Comparison of ENCODE assay signal across 8 cellular contexts in the genomic region with DNA sequence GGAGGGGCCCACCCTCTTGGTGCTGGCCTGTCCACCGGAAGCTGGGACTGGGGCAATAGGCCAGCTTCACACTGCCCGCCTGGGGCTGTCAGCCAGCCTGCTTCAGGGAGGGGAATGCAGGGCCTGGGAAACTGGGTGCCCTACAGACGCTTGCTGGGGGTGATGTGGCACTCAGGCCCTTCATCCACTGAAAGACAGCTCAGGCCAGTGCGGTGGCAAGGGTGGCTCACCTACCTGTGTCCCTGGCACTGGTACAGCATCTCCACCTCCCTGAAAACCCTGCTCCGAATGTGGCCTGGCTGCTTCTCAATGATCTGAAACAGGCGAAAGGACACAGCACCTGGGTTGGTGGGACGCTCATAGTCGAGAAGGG. TPM values are rescaled to one million over a fixed set of nuclear protein-coding genes. Genes with fewer than 3 reads are reported as not detected.
DNase-seq lines count a peak whose midpoint lies in the region; ATAC-seq and TF ChIP-seq lines count a peak whose summit lies in the region.

No MANE protein-coding gene starts in this region.

- TF ChIP-seq POLR2A in HCT116 (IDR thresholded peaks at IDR 0.05; ENCODE audit: borderline replicate concordance, extremely low read depth, insufficient read depth, insufficient read length), result no peak

- peak overlapping the region; percentile 76 for H3K4me2 ChIP-seq in HCT116 (ENCODE audit: low read length)

- BruUV-seq in HCT116 (replicated peaks; lab: Mats Ljungman, UMichigan), result no TSS peak

- intact Hi-C loops in HCT116 (cut with micrococcal nuclease), result no loop called here

- H2AFZ ChIP-seq in HCT116 (ENCODE audit: low read depth, low read length, poor library complexity, severe bottlenecking), result no peak overlapping the region

- H3K79me2 ChIP-seq in HCT116 (ENCODE audit: insufficient read depth, low read length), result peaks cover 36% of the 10 kb centered on the region; the same call in 1 of the 2 replicates

- ATAC-seq in HCT116, result no peak
- ATAC-seq in activated T-cell treated with anti-CD3 and anti-CD28 coated beads, Interleukin-2, amount 50 U/mL, for 72 hours (replicated peaks in 1 of 2), result no peak
- no peak for ATAC-seq in stimulated activated memory B cell treated with anti-CD40 and anti-IgM and Interleukin-4, amounts not matched to agents 10 μg/mL and 1 μg/mL and 100 μg/mL, for 72 hours
- no peak for ATAC-seq in GM19452 (IDR thresholded peaks at IDR 0.05; ENCODE audit: unreplicated experiment)
- ATAC-seq in GM18873 (IDR thresholded peaks at IDR 0.05; ENCODE audit: low FRiP score, unreplicated experiment), result no peak

- H4K20me1 ChIP-seq in HCT116 (ENCODE audit: insufficient read depth), result peaks cover 5% of the 10 kb centered on the region; the same call in 1 of the 2 replicates

- H3K4me1 Mint-ChIP-seq in activated T-cell treated with anti-CD3 and anti-CD28 coated beads, Interleukin-2, amount 50 U/mL, for 72 hours (ENCODE audit: low read depth), result peaks cover 31% of the 10 kb centered on the region
- H3K4me1 Mint-ChIP-seq in stimulated activated memory B cell treated with anti-CD40 and anti-IgM and Interleukin-4, amounts not matched to agents 10 μg/mL and 1 μg/mL and 100 μg/mL, for 72 hours, result peaks cover 89% of the 10 kb centered on the region

- no peak overlapping the region for H3K4me3 ChIP-seq in HCT116 (replicated peaks in 1 of 2; ENCODE audit: low read depth in 1 of 2, low read length in 2 of 2)

- peak overlapping the region; percentile 69; the same call in 1 of the 2 replicates for H3K9ac ChIP-seq in HCT116 (ENCODE audit: low read length)

- H3K27me3 ChIP-seq in HCT116 (ENCODE audit: insufficient read depth, low read length), result no peaks in the 10 kb centered on the region

- TF ChIP-seq CTCF in HCT116 (IDR thresholded peaks at IDR 0.05 in 2 of 3, conservative IDR thresholded peaks at IDR 0.05 in 1 of 3; ENCODE audit: borderline replicate concordance in 1 of 3, insufficient read depth in 1 of 3, low read depth in 2 of 3, low read length in 2 of 3), result no peak

- peaks cover 0 to 6% of the 10 kb centered on the region in 2 donors for H3K36me3 Mint-ChIP-seq in activated T-cell treated with anti-CD3 and anti-CD28 coated beads, Interleukin-2, amount 50 U/mL, for 72 hours (ENCODE audit: insufficient read depth in 2 of 2)
- peaks cover 64% of the 10 kb centered on the region for H3K36me3 Mint-ChIP-seq in stimulated activated memory B cell treated with anti-CD40 and anti-IgM and Interleukin-4, amounts not matched to agents 10 μg/mL and 1 μg/mL and 100 μg/mL, for 72 hours

- RAD21 ChIA-PET in HCT116 (lab: Charles Lee; ENCODE audit: low non-redundant PET in 1 of 2, low total read pairs in 2 of 2, uncharacterized antibody in 2 of 2, unreplicated experiment in 2 of 2), result no interaction called here

- H3K27ac ChIP-seq in HCT116 (ENCODE audit: low read depth, low read length), result peak overlapping the region; percentile 83; the same call in 1 of the 2 replicates

- no peaks in the 10 kb centered on the region for H3K9me3 Mint-ChIP-seq in activated T-cell treated with anti-CD3 and anti-CD28 coated beads, Interleukin-2, amount 50 U/mL, for 72 hours
- no peaks in the 10 kb centered on the region for H3K9me3 Mint-ChIP-seq in stimulated activated memory B cell treated with anti-CD40 and anti-IgM and Interleukin-4, amounts not matched to agents 10 μg/mL and 1 μg/mL and 100 μg/mL, for 72 hours

- H3K4me1 ChIP-seq in HCT116 (ENCODE audit: control insufficient read depth in 1 of 2, insufficient read depth in 2 of 2, low read length in 2 of 2), result peaks cover 36 to 67% of the 10 kb centered on the region in 2 experiments

- H3K9me2 ChIP-seq in HCT116 (ENCODE audit: insufficient read depth), result no peaks in the 10 kb centered on the region

- POLR2A ChIA-PET in HCT116 (lab: Charles Lee), result interaction anchor here (1.5 to 4.2 kb wide), 2 partner anchors 10 to 13 kb away, joined by 6 to 39 read pairs; no protein-coding TSS in a partner anchor

- peak overlapping the region; percentile 42 for H3K27ac Mint-ChIP-seq in activated T-cell treated with anti-CD3 and anti-CD28 coated beads, Interleukin-2, amount 50 U/mL, for 72 hours
- peak overlapping the region; percentile 77 for H3K27ac Mint-ChIP-seq in stimulated activated memory B cell treated with anti-CD40 and anti-IgM and Interleukin-4, amounts not matched to agents 10 μg/mL and 1 μg/mL and 100 μg/mL, for 72 hours

- CTCF ChIA-PET in HCT116 (lab: Charles Lee), result interaction anchor here (0.7 to 1.7 kb wide), 2 partner anchors 11 to 15 kb away, joined by 3 to 4 read pairs; no protein-coding TSS in a partner anchor

- H3K9me3 ChIP-seq in HCT116 (ENCODE audit: control insufficient read depth in 1 of 2, insufficient read depth in 1 of 2, low read depth in 1 of 2, low read length in 2 of 2), result no peaks in the 10 kb centered on the region

- H3K4me3 Mint-ChIP-seq in activated T-cell treated with anti-CD3 and anti-CD28 coated beads, Interleukin-2, amount 50 U/mL, for 72 hours, result peak overlapping the region; percentile 85 to 91
- H3K4me3 Mint-ChIP-seq in stimulated activated memory B cell treated with anti-CD40 and anti-IgM and Interleukin-4, amounts not matched to agents 10 μg/mL and 1 μg/mL and 100 μg/mL, for 72 hours, result peak overlapping the region; percentile 71

- no peaks in the 10 kb centered on the region for H3K27me3 Mint-ChIP-seq in activated T-cell treated with anti-CD3 and anti-CD28 coated beads, Interleukin-2, amount 50 U/mL, for 72 hours (ENCODE audit: low read depth)
- no peaks in the 10 kb centered on the region for H3K27me3 Mint-ChIP-seq in stimulated activated memory B cell treated with anti-CD40 and anti-IgM and Interleukin-4, amounts not matched to agents 10 μg/mL and 1 μg/mL and 100 μg/mL, for 72 hours

- H3K36me3 ChIP-seq in HCT116 (ENCODE audit: control insufficient read depth in 1 of 2, insufficient read depth in 2 of 2, low read length in 2 of 2), result peaks cover 19 to 39% of the 10 kb centered on the region in 2 experiments; a peak in 3 of 4 replicates

- no peak for DNase-seq in HCT116 (ENCODE audit: low read depth, low spot score)
- DNase-seq in activated T-cell treated with anti-CD3 and anti-CD28 coated beads, Interleukin-2, amount 50 U/mL, for 72 hours, result no peak
- DNase-seq in islet precursor cell, result peak; percentile 48
- DNase-seq in glomerular visceral epithelial cell (ENCODE audit: extremely low spot score), result no peak
- no peak for DNase-seq in DMS 273 (lab: John Stamatoyannopoulos, UW; ENCODE audit: unreplicated experiment)

- TF ChIP-seq RAD21 in HCT116 (IDR thresholded peaks at IDR 0.05; ENCODE audit: low read depth), result no peak

TF ChIP-seq in HCT116, 20 proteins besides CTCF, POLR2A, EP300 and RAD21:
- TF ChIP-seq JUND (IDR thresholded peaks at IDR 0.05), result no peak
- TF ChIP-seq ZFX (IDR thresholded peaks at IDR 0.05), result no peak
- TF ChIP-seq ZNF274 (IDR thresholded peaks at IDR 0.05; ENCODE audit: low read depth, low read length), result no peak
- no peak for TF ChIP-seq ATF3 (IDR thresholded peaks at IDR 0.05)
- no peak for TF ChIP-seq ELF1 (IDR thresholded peaks at IDR 0.05; ENCODE audit: borderline replicate concordance, low read depth)
- TF ChIP-seq EZH2phosphoT487 (IDR thresholded peaks at IDR 0.05; ENCODE audit: borderline replicate concordance), result no peak
- 0 out of 2 replicates have a peak, but pooled peaks have one; percentile 1 for TF ChIP-seq POLR2AphosphoS5 (IDR thresholded peaks at IDR 0.05; ENCODE audit: low read depth, low read length)
- TF ChIP-seq SP1 (IDR thresholded peaks at IDR 0.05; ENCODE audit: low read depth), result no peak

RNA-seq across cellular contexts. Expression of gene MKNK2, which starts 7.8 kb away (rescaled TPM):
- total RNA-seq in HCT116 (2021; ENCODE audit: unreplicated experiment), result 271 TPM
- polyA plus RNA-seq in HCT116 (2012), result 225 and 297 TPM in 2 replicates
- 100 to 1,000 TPM; 120 to 121 TPM for total RNA-seq in activated T-cell treated with anti-CD3 and anti-CD28 coated beads, Interleukin-2, amount 50 U/mL, for 72 hours

RNA-seq across cellular contexts. Expression of gene BTBD2, which starts 27.7 kb away (rescaled TPM):
- total RNA-seq in HCT116 (2021; ENCODE audit: unreplicated experiment), result 112 TPM
- 136 and 158 TPM in 2 replicates for polyA plus RNA-seq in HCT116 (2012)
- 10 to 100 TPM; 48.7 to 56.2 TPM for total RNA-seq in activated T-cell treated with anti-CD3 and anti-CD28 coated beads, Interleukin-2, amount 50 U/mL, for 72 hours

RNA-seq across cellular contexts. Expression of gene MOB3A, which starts 52.9 kb away (rescaled TPM):
- total RNA-seq in HCT116 (2021; ENCODE audit: unreplicated experiment), result 32.1 TPM
- 39.3 and 39.8 TPM in 2 replicates for polyA plus RNA-seq in HCT116 (2012)
- total RNA-seq in activated T-cell treated with anti-CD3 and anti-CD28 coated beads, Interleukin-2, amount 50 U/mL, for 72 hours, result 100 to 1,000 TPM; 129 to 134 TPM

RNA-seq across cellular contexts. Expression of gene IZUMO4, which starts 53.5 kb away (rescaled TPM):
- 6.1 TPM for total RNA-seq in HCT116 (2021; ENCODE audit: unreplicated experiment)
- 6.7 and 12.8 TPM in 2 replicates for polyA plus RNA-seq in HCT116 (2012)
- total RNA-seq in activated T-cell treated with anti-CD3 and anti-CD28 coated beads, Interleukin-2, amount 50 U/mL, for 72 hours, result 10 to 100 TPM; 28.5 to 36.9 TPM
